ENCODE assay signal across 1 cellular context in the genomic region with DNA sequence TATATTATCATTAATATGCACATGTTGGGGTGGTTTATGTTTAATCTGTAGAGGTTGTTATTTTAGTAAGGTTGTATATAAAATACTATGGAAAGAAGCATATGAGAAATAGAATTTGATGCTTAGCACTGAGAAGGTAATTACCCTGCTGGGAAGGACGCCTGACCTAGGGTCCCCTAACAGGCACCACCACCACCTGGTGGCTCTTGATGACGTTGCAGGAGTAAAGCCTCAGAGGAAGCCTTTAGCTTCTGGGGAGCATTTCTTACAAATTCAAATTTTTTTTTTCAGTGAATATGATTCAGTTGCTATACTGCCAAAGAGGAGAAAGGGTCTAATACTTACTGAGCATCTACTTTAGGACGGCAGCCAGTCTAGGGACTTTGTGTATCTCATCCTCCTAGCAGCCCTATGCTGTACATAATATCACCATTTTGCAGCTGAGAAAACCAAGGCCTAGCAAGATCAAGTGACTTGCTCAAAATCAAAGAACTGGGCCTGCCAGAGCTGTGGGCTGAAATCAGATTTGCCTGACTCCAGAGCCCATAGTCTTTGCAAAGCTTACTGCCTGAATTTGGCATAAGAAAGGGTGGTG.
TF ChIP-seq lines count a peak whose summit lies in the region.

No MANE protein-coding gene starts in this region.

TF ChIP-seq in GM12878, 131 proteins besides CTCF, POLR2A, EP300 and RAD21 (continued from another document):
- TF ChIP-seq, protein P1, sequence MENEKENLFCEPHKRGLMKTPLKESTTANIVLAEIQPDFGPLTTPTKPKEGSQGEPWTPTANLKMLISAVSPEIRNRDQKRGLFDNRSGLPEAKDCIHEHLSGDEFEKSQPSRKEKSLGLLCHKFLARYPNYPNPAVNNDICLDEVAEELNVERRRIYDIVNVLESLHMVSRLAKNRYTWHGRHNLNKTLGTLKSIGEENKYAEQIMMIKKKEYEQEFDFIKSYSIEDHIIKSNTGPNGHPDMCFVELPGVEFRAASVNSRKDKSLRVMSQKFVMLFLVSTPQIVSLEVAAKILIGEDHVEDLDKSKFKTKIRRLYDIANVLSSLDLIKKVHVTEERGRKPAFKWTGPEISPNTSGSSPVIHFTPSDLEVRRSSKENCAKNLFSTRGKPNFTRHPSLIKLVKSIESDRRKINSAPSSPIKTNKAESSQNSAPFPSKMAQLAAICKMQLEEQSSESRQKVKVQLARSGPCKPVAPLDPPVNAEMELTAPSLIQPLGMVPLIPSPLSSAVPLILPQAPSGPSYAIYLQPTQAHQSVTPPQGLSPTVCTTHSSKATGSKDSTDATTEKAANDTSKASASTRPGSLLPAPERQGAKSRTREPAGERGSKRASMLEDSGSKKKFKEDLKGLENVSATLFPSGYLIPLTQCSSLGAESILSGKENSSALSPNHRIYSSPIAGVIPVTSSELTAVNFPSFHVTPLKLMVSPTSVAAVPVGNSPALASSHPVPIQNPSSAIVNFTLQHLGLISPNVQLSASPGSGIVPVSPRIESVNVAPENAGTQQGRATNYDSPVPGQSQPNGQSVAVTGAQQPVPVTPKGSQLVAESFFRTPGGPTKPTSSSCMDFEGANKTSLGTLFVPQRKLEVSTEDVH (IDR thresholded peaks at IDR 0.05; ENCODE audit: low read depth, partially characterized antibody): no peak
- TF ChIP-seq, protein P2, sequence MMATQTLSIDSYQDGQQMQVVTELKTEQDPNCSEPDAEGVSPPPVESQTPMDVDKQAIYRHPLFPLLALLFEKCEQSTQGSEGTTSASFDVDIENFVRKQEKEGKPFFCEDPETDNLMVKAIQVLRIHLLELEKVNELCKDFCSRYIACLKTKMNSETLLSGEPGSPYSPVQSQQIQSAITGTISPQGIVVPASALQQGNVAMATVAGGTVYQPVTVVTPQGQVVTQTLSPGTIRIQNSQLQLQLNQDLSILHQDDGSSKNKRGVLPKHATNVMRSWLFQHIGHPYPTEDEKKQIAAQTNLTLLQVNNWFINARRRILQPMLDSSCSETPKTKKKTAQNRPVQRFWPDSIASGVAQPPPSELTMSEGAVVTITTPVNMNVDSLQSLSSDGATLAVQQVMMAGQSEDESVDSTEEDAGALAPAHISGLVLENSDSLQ (IDR thresholded peaks at IDR 0.05): no peak
